In the genomic region with DNA sequence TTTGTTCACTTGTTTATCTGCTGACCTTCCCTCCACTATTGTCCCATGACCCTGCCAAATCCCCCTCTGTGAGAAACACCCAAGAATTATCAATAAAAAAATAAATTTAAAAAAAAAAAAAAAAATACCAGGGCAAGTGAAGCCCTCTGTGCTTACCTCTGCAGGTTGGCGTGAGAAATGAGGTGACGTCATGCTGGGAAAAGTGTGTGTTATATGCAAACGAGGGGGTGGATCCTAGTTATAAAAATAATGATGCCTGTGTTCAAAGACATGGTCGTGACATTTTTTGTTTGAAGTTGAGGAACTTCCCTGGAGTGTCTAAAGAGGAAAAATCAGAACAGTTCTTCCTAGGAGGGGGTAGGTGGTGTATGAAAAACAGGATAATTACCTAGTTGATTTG, we compare ENCODE assay signal across 22 cellular contexts. TPM values are rescaled to one million over a fixed set of nuclear protein-coding genes. Genes with fewer than 3 reads are reported as not detected.
"Had no signal": no experiment of that assay in that cellular context is flagged by ENCODE, and none has a peak within 500 bp of the region (broad histone marks: within the 10 kb centered on the region; RNA-seq: fewer than 3 reads in every experiment).

No MANE protein-coding gene starts in this region.

- H3K9me3 Mint-ChIP-seq: activated CD4-positive, alpha-beta T cell treated with anti-CD3 and anti-CD28 coated beads, Interleukin-2, amount 10 ng/mL, durations not matched to agents 24 days and 14 days; activated CD8-positive, alpha-beta T cell treated with anti-CD3 and anti-CD28 coated beads for 36 hours; activated naive CD4-positive, alpha-beta T cell treated with anti-CD3 and anti-CD28 coated beads for 36 hours; activated T-helper 2 cell treated with anti-CD3 and anti-CD28 coated beads, Interferon-gamma antibody, Interleukin-2, Interleukin-4, amounts not matched to agents 10 μg/mL and 5 μg/mL and 100 μg/mL, durations not matched to agents 14 hours and 24 hours and 36 hours; central memory CD8-positive, alpha-beta T cell; mesothelial cell of epicardium; natural killer cell treated with Interleukin-12 subunit alpha and Interleukin-12 subunit beta and Interleukin-15 and Interleukin-18, amount 100 ng/mL, for 72 hours had no signal

- H3K4me1 Mint-ChIP-seq: activated CD4-positive, alpha-beta T cell treated with anti-CD3 and anti-CD28 coated beads, Interleukin-2, amount 10 ng/mL, durations not matched to agents 24 days and 14 days; central memory CD8-positive, alpha-beta T cell; mesothelial cell of epicardium had no signal

- H3K9me3 ChIP-seq: esophagus muscularis mucosa, tibial nerve had no signal

- H3K27me3 ChIP-seq: esophagus muscularis mucosa, tibial nerve had no signal

- H3K27ac ChIP-seq: coronary artery, esophagus muscularis mucosa had no signal

- ATAC-seq: activated CD8-positive, alpha-beta T cell treated with anti-CD3 and anti-CD28 coated beads for 36 hours; natural killer cell treated with Interleukin-12 subunit alpha and Interleukin-12 subunit beta and Interleukin-15 and Interleukin-18, amount 100 ng/mL, for 72 hours; stimulated activated naive CD8-positive, alpha-beta T cell treated with anti-CD3 and anti-CD28 coated beads, Interleukin-15, Interleukin-2, amounts not matched to agents 100 U/mL and 50 U/mL, for 24 hours had no signal

- H3K36me3 Mint-ChIP-seq: mesothelial cell of epicardium; natural killer cell treated with Interleukin-12 subunit alpha and Interleukin-12 subunit beta and Interleukin-15 and Interleukin-18, amount 100 ng/mL, for 72 hours had no signal

- H3K27me3 Mint-ChIP-seq: activated CD8-positive, alpha-beta T cell treated with anti-CD3 and anti-CD28 coated beads for 36 hours; brain had no signal

- H3K4me3 ChIP-seq: coronary artery, esophagus muscularis mucosa, lung, tibial nerve had no signal

- H3K4me3 Mint-ChIP-seq: activated CD4-positive, alpha-beta T cell treated with anti-CD3 and anti-CD28 coated beads, Interleukin-2, amount 10 ng/mL, durations not matched to agents 24 days and 14 days; activated CD8-positive, alpha-beta T cell treated with anti-CD3 and anti-CD28 coated beads for 36 hours; activated naive CD4-positive, alpha-beta T cell treated with anti-CD3 and anti-CD28 coated beads for 36 hours; brain; central memory CD8-positive, alpha-beta T cell; mesothelial cell of epicardium; natural killer cell treated with Interleukin-12 subunit alpha and Interleukin-12 subunit beta and Interleukin-15 and Interleukin-18, amount 100 ng/mL, for 72 hours had no signal

- H3K27ac Mint-ChIP-seq: activated CD4-positive, alpha-beta T cell treated with anti-CD3 and anti-CD28 coated beads, Interleukin-2, amount 10 ng/mL, durations not matched to agents 24 days and 14 days; activated CD8-positive, alpha-beta T cell treated with anti-CD3 and anti-CD28 coated beads for 36 hours; activated naive CD4-positive, alpha-beta T cell treated with anti-CD3 and anti-CD28 coated beads for 36 hours; activated T-helper 2 cell treated with anti-CD3 and anti-CD28 coated beads, Interferon-gamma antibody, Interleukin-2, Interleukin-4, amounts not matched to agents 10 μg/mL and 5 μg/mL and 100 μg/mL, durations not matched to agents 14 hours and 24 hours and 36 hours; brain; mesothelial cell of epicardium; natural killer cell treated with Interleukin-12 subunit alpha and Interleukin-12 subunit beta and Interleukin-15 and Interleukin-18, amount 100 ng/mL, for 72 hours had no signal

- DNase-seq: activated CD4-positive, alpha-beta T cell treated with anti-CD3 and anti-CD28 coated beads, Interleukin-2, amount 10 ng/mL, durations not matched to agents 24 days and 14 days; activated CD4-positive, CD25-positive, alpha-beta regulatory T cell; activated CD8-positive, alpha-beta T cell treated with anti-CD3 and anti-CD28 coated beads for 36 hours; activated naive CD4-positive, alpha-beta T cell treated with anti-CD3 and anti-CD28 coated beads for 36 hours; activated T-cell treated with anti-CD3 and anti-CD28 coated beads, Interleukin-2, amount 50 U/mL, for 1 hour; hypothalamus; islet precursor cell; occipital lobe; retina; stimulated activated CD4-positive, alpha-beta T cell treated with anti-CD3 and anti-CD28 coated beads, Interleukin-2, amount 100 ng/mL, for 24 hours; stimulated activated naive CD8-positive, alpha-beta T cell treated with anti-CD3 and anti-CD28 coated beads, Interleukin-15, Interleukin-2, amounts not matched to agents 100 U/mL and 50 U/mL, for 24 hours; T-helper 1 cell; T-helper 9 cell had no signal

- H3K36me3 ChIP-seq: esophagus muscularis mucosa, tibial nerve had no signal

RNA-seq across cellular contexts. Expression of gene TMC7, which starts 20.2 kb away (rescaled TPM):
- total RNA-seq: activated CD4-positive, alpha-beta T cell treated with anti-CD3 and anti-CD28 coated beads, Interleukin-2, amount 10 ng/mL, durations not matched to agents 24 days and 14 days; activated CD8-positive, alpha-beta T cell treated with anti-CD3 and anti-CD28 coated beads for 36 hours; activated naive CD4-positive, alpha-beta T cell treated with anti-CD3 and anti-CD28 coated beads for 36 hours; activated T-helper 2 cell treated with anti-CD3 and anti-CD28 coated beads, Interferon-gamma antibody, Interleukin-2, Interleukin-4, amounts not matched to agents 10 μg/mL and 5 μg/mL and 100 μg/mL, durations not matched to agents 14 hours and 24 hours and 36 hours; natural killer cell treated with Interleukin-12 subunit alpha and Interleukin-12 subunit beta and Interleukin-15 and Interleukin-18, amount 100 ng/mL, for 72 hours had no signal
